25 cellular contexts compared by ENCODE assay signal in the genomic region with DNA sequence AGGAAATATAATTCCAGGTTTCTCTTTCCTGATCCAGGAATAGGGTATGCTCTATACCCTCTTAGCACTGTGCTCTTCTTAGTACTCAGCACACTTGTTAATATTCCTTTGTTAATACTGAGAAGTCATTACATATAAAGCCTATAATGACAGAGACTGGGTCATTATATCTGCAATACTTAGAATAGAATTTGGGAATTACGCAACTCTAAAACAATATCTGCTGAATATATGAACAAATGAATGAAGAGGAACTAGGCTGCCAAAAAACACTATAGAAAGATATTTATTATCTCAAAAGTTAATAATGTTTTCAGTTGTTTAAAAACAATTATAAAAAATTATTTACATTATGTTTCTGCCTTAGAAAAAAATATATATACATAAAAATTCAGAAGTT. TPM values are rescaled to one million over a fixed set of nuclear protein-coding genes. Genes with fewer than 3 reads are reported as not detected.
DNase-seq lines count a peak whose midpoint lies in the region; ATAC-seq, FAIRE-seq and TF ChIP-seq lines count a peak whose summit lies in the region.
"Had no signal": no experiment of that assay in that cellular context is flagged by ENCODE, and none has a peak within 500 bp of the region (broad histone marks: within the 10 kb centered on the region; RNA-seq: fewer than 3 reads in every experiment).

No MANE protein-coding gene starts in this region.

- H3K4me1 ChIP-seq in HepG2 (ENCODE audit: insufficient read depth, low read length) = no peaks in the 10 kb centered on the region
- peaks cover 0 to 4% (median under 1%) of the 10 kb centered on the region in 4 donors for H3K4me1 ChIP-seq in right lobe of liver
- peaks cover 19% of the 10 kb centered on the region for H3K4me1 ChIP-seq in adipocyte (ENCODE audit: control insufficient read depth, insufficient read depth, low read length)
- H3K4me1 ChIP-seq: A549; BE2C; BLaER1 treated with 17β-estradiol and CSF1 and Interleukin-3, amounts not matched to agents 10 nM and 100 nM; HAP-1 had no signal

- in situ Hi-C loops in HepG2 (cut with HindIII; ENCODE audit: extremely low pct_ligation_motif_present, low pct_unique_long_range_greater_than_20kb) = no loop called here

- POLR2A ChIA-PET in HepG2 (lab: Yijun Ruan, JAX) = no interaction called here

- H3K27ac ChIP-seq in HepG2 (ENCODE audit: extremely low read length, insufficient read depth, low read length) (no peak overlapping the region), right lobe of liver (no peak overlapping the region)
- H3K27ac ChIP-seq: A549; BLaER1 treated with 17β-estradiol and CSF1 and Interleukin-3, amounts not matched to agents 10 nM and 100 nM had no signal

- H3K27me3 ChIP-seq in HepG2 (ENCODE audit: control insufficient read depth in 1 of 2, insufficient read depth in 2 of 2, low read length in 2 of 2) (no peaks in the 10 kb centered on the region; a peak in 1 of 5 replicates), right lobe of liver (no peaks in the 10 kb centered on the region), adipocyte (replicated peaks; ENCODE audit: control insufficient read depth, insufficient read depth, low read length) (no peaks in the 10 kb centered on the region)
- H3K27me3 ChIP-seq: BE2C; BLaER1 treated with 17β-estradiol and CSF1 and Interleukin-3, amounts not matched to agents 10 nM and 100 nM had no signal

- intact Hi-C loops in HepG2 (cut with micrococcal nuclease; ENCODE audit: unreplicated experiment) = no loop called here
- intact Hi-C loops in right lobe of liver (cut with DNase I) = no loop called here

- H4K20me1 ChIP-seq in HepG2 (ENCODE audit: insufficient read depth, low read length) = no peaks in the 10 kb centered on the region
- H4K20me1 ChIP-seq: BLaER1 treated with 17β-estradiol and CSF1 and Interleukin-3, amounts not matched to agents 10 nM and 100 nM had no signal

- H3K9me3 ChIP-seq in HepG2 (ENCODE audit: low read length) (no peaks in the 10 kb centered on the region), right lobe of liver (no peaks in the 10 kb centered on the region), adipocyte (ENCODE audit: control insufficient read depth, low read length) (no peaks in the 10 kb centered on the region)
- H3K9me3 ChIP-seq: A549; BE2C; BLaER1 treated with 17β-estradiol and CSF1 and Interleukin-3, amounts not matched to agents 10 nM and 100 nM; HAP-1 had no signal

- TF ChIP-seq RAD21 in HepG2 (CRISPR knock-in tag; IDR thresholded peaks at IDR 0.05) = no peak

- ATAC-seq in HepG2 (no peak), right lobe of liver (no peak)
- ATAC-seq: A549, GM23338 had no signal

- H2AFZ ChIP-seq in HepG2 (ENCODE audit: low read length) = no peak overlapping the region
- H2AFZ ChIP-seq: GM23338 had no signal

- no TSS peak for BruUV-seq in HepG2 (replicated peaks; lab: Mats Ljungman, UMichigan)

- H3K79me2 ChIP-seq in HepG2 (ENCODE audit: insufficient read depth, low read length) = no peaks in the 10 kb centered on the region

- TF ChIP-seq CTCF in HepG2 (CRISPR knock-in tag; IDR thresholded peaks at IDR 0.05) (no peak), right lobe of liver (IDR thresholded peaks at IDR 0.05) (no peak)

- TF ChIP-seq EP300 in HepG2 (IDR thresholded peaks at IDR 0.05; ENCODE audit: low read depth in 2 of 2, low read length in 2 of 2) (no peak), HepG2 (CRISPR knock-in tag; IDR thresholded peaks at IDR 0.05; ENCODE audit: borderline replicate concordance) (no peak)

- 91% methylated on average over 1 of the region's 1 CpG for WGBS in HepG2 (ENCODE audit: low lambda C conversion rate)
- 100% methylated on average over 1 of the region's 1 CpG for WGBS in right lobe of liver (ENCODE audit: insufficient coverage, low coverage, low lambda C conversion rate, missing lambda C conversion rate)

- no peak for FAIRE-seq in HepG2 (lab: Jason Lieb, UNC)
- FAIRE-seq in frontal cortex (lab: Jason Lieb, UNC) = peak; percentile 48
- FAIRE-seq: A549, D721Med, GM12891, GM18507, H54 had no signal

- CTCF ChIA-PET in HepG2 (lab: Yijun Ruan, JAX; ENCODE audit: low intra/inter-chr PET ratio, low total read pairs) = no interaction called here

- TF ChIP-seq POLR2A in HepG2 (IDR thresholded peaks at IDR 0.05; ENCODE audit: insufficient read depth in 1 of 2, low read depth in 2 of 2, low read length in 2 of 2) = no peak
- no peak for TF ChIP-seq POLR2A in right lobe of liver (IDR thresholded peaks at IDR 0.05)

- H3K36me3 ChIP-seq in HepG2 (replicated peaks in 1 of 2; ENCODE audit: control insufficient read depth in 1 of 2, insufficient read depth in 2 of 2, low read length in 2 of 2) (no peaks in the 10 kb centered on the region), right lobe of liver (no peaks in the 10 kb centered on the region), adipocyte (ENCODE audit: control insufficient read depth, insufficient read depth, low read length, severe bottlenecking) (no peaks in the 10 kb centered on the region)
- H3K36me3 ChIP-seq: BE2C; BLaER1 treated with 17β-estradiol and CSF1 and Interleukin-3, amounts not matched to agents 10 nM and 100 nM; HAP-1 had no signal

- no peak overlapping the region for H3K4me3 ChIP-seq in HepG2 (replicated peaks in 1 of 3; ENCODE audit: insufficient read depth in 1 of 3, low read depth in 2 of 3, low read length in 3 of 3)
- no peak overlapping the region for H3K4me3 ChIP-seq in right lobe of liver
- H3K4me3 ChIP-seq in adipocyte (ENCODE audit: low read length) = no peak overlapping the region
- H3K4me3 ChIP-seq: A549; BLaER1 treated with 17β-estradiol and CSF1 and Interleukin-3, amounts not matched to agents 10 nM and 100 nM; GM23338; HAP-1 had no signal

- H3K4me2 ChIP-seq in HepG2 (ENCODE audit: low read depth, low read length) = no peak overlapping the region
- H3K4me2 ChIP-seq: A549; BLaER1 treated with 17β-estradiol and CSF1 and Interleukin-3, amounts not matched to agents 10 nM and 100 nM; GM23338 had no signal

- no peak for DNase-seq in HepG2 (ENCODE audit: low spot score)
- no peak for DNase-seq in right lobe of liver
- DNase-seq in adipocyte (ENCODE audit: low read depth) = peak; percentile 25
- no peak for DNase-seq in frontal cortex (ENCODE audit: low spot score in 2 of 2)
- no peak for DNase-seq in stimulated activated CD4-positive, alpha-beta T cell treated with anti-CD3 and anti-CD28 coated beads, Interleukin-2, amount 100 ng/mL, for 48 hours
- no peak for DNase-seq in HK-2 (ENCODE audit: unreplicated experiment)
- no peak for DNase-seq in activated CD8-positive, alpha-beta memory T cell treated with anti-CD3 and anti-CD28 coated beads for 24 hours
- DNase-seq: 8988T; ACHN; AML-193; BE2C; CD4-positive, alpha-beta T cell; CD8-positive, alpha-beta memory T cell; DMS 273 treated with DMSO at 0.1 percent for 48 hours; DMS79 treated with DMSO at 0.1 percent for 48 hours; GF-D8; HFFc6 had no signal

- no peak overlapping the region for H3K9ac ChIP-seq in HepG2 (ENCODE audit: insufficient read depth, low read depth, low read length)
- no peak overlapping the region for H3K9ac ChIP-seq in adipocyte (ENCODE audit: low read length)
- H3K9ac ChIP-seq: BLaER1 treated with 17β-estradiol and CSF1 and Interleukin-3, amounts not matched to agents 10 nM and 100 nM had no signal

TF ChIP-seq in HepG2, 621 proteins besides CTCF, POLR2A, EP300 and RAD21:
- no peak for TF ChIP-seq ZNF292 (CRISPR knock-in tag; IDR thresholded peaks at IDR 0.05; ENCODE audit: borderline replicate concordance, low read depth)
- TF ChIP-seq CEBPB (IDR thresholded peaks at IDR 0.05; ENCODE audit: borderline replicate concordance, low read depth, low read length) = peak; percentile 71

RNA-seq across cellular contexts. Expression of a gene that starts 36.4 kb away (rescaled TPM):
- 4.4 and 10.2 TPM in 2 replicates for total RNA-seq in HepG2 (2016; rRNA removed; fragmentation: Illumina TruSeq; extraction: Trizol)
- total RNA-seq in HepG2 (2016; cell fraction: cytosol; rRNA removed; fragmentation: Illumina TruSeq; extraction: Trizol; ENCODE audit: low read depth) = 0.20 and 0.26 TPM in 2 replicates
- 4.2 and 9.8 TPM in 2 replicates for total RNA-seq in HepG2 (2016; cell fraction: insoluble cytoplasmic fraction; rRNA removed; fragmentation: Illumina TruSeq; extraction: Trizol)
- total RNA-seq in HepG2 (2016; cell fraction: membrane; rRNA removed; fragmentation: Illumina TruSeq; extraction: Trizol) = 1.4 and 1.6 TPM in 2 replicates
- 8.3 and 8.4 TPM in 2 replicates for total RNA-seq in HepG2 (2016; cell fraction: nucleus; rRNA removed; fragmentation: Illumina TruSeq; extraction: Trizol)
- 2.4 and 2.9 TPM in 2 replicates for polyA plus RNA-seq in HepG2 (2011; rRNA removed)
- polyA plus RNA-seq in HepG2 (2011; cell fraction: cytosol; rRNA removed) = 1.0 and 2.2 TPM in 2 replicates
- 2.6 and 3.1 TPM in 2 replicates for polyA plus RNA-seq in HepG2 (2011; cell fraction: nucleus; rRNA removed)
- 4.4 and 4.5 TPM in 2 replicates for polyA plus RNA-seq in HepG2 (2012)
- polyA plus RNA-seq in HepG2 (2016; cell fraction: cytosol; fragmentation: Illumina TruSeq; extraction: Trizol; ENCODE audit: low read depth) = 0.08 and 0.10 TPM in 2 replicates
- polyA plus RNA-seq in HepG2 (2016; cell fraction: insoluble cytoplasmic fraction; fragmentation: Illumina TruSeq; extraction: Trizol; ENCODE audit: low read depth) = 4.3 TPM in 2 replicates
- 0.32 and 0.40 TPM in 2 replicates for polyA plus RNA-seq in HepG2 (2016; cell fraction: membrane; fragmentation: Illumina TruSeq; extraction: Trizol; ENCODE audit: low read depth)
- 5.2 and 5.4 TPM in 2 replicates for polyA plus RNA-seq in HepG2 (2016; cell fraction: nucleus; fragmentation: Illumina TruSeq; extraction: Trizol; ENCODE audit: insufficient read depth, low read depth)
- polyA minus RNA-seq in HepG2 (2011; rRNA and poly(A)+ RNA removed; ENCODE audit: low replicate concordance) = 6.4 and 14.7 TPM in 2 replicates
- 5.4 and 7.5 TPM in 2 replicates for polyA minus RNA-seq in HepG2 (2011; cell fraction: cytosol; rRNA and poly(A)+ RNA removed)
- 18.7 and 26.4 TPM in 2 replicates for polyA minus RNA-seq in HepG2 (2011; cell fraction: nucleus; rRNA and poly(A)+ RNA removed)
- total RNA-seq in right lobe of liver = 1 to 10 TPM; 4.6 to 7.7 (median 5.8) TPM
- 84.8 TPM for total RNA-seq in frontal cortex
